Comparison of ENCODE assay signal across 13 cellular contexts in genomic region chr15:59222106-59222505, GRCh38. TPM values are rescaled to one million over a fixed set of nuclear protein-coding genes. Genes with fewer than 3 reads are reported as not detected.
DNase-seq lines count a peak whose midpoint lies in the region; FAIRE-seq and TF ChIP-seq lines count a peak whose summit lies in the region.
"Had no signal": no experiment of that assay in that cellular context is flagged by ENCODE, and none has a peak within 500 bp of the region (broad histone marks: within the 10 kb centered on the region; RNA-seq: fewer than 3 reads in every experiment).

No MANE protein-coding gene starts in this region.

- no peaks in the 10 kb centered on the region for H3K27me3 ChIP-seq in neural progenitor cell
- H3K27me3 ChIP-seq: right lobe of liver had no signal

- no peaks in the 10 kb centered on the region for H3K4me1 ChIP-seq in neural progenitor cell
- H3K4me1 ChIP-seq: right lobe of liver had no signal

- H3K4me3 ChIP-seq in neural progenitor cell: no peak overlapping the region
- H3K4me3 ChIP-seq: right lobe of liver had no signal

- H3K79me2 ChIP-seq in neural progenitor cell (ENCODE audit: low read depth): no peaks in the 10 kb centered on the region

- H2AFZ ChIP-seq in neural progenitor cell (replicated peaks): no peak overlapping the region

- H3K36me3 Mint-ChIP-seq in neural progenitor cell: peaks cover 16% of the 10 kb centered on the region

- H3K27me3 Mint-ChIP-seq in neural progenitor cell (ENCODE audit: insufficient read depth, low read depth): no peaks in the 10 kb centered on the region
- H3K27me3 Mint-ChIP-seq: memory B cell had no signal

- H3K4me1 Mint-ChIP-seq in neural progenitor cell: peaks cover 5% of the 10 kb centered on the region
- H3K4me1 Mint-ChIP-seq: memory B cell had no signal

- no peak overlapping the region for H3K27ac ChIP-seq in neural progenitor cell
- H3K27ac ChIP-seq: right lobe of liver had no signal

- H4K20me1 ChIP-seq in neural progenitor cell (ENCODE audit: low read depth): no peaks in the 10 kb centered on the region

- TF ChIP-seq CTCF in neural progenitor cell (IDR thresholded peaks at IDR 0.05): no peak

- H3K9ac ChIP-seq in neural progenitor cell: no peak overlapping the region

- DNase-seq in HCEC 1CT (peak; percentile 98), amniotic epithelial cell (ENCODE audit: low read depth) (peak; percentile 87), foreskin melanocyte (peak; percentile 71), urothelium cell line (ENCODE audit: low spot score) (peak; percentile 75), neural progenitor cell (ENCODE audit: low spot score) (no peak), SKM-1 (lab: John Stamatoyannopoulos, UW; ENCODE audit: unreplicated experiment) (no peak), inferior parietal cortex (ENCODE audit: extremely low spot score) (no peak)
- DNase-seq: head of caudate nucleus, KG1, NCI-H2171 treated with DMSO at 0.1 percent for 48 hours, right lobe of liver had no signal

- H3K9me3 Mint-ChIP-seq in neural progenitor cell: no peaks in the 10 kb centered on the region
- H3K9me3 Mint-ChIP-seq: memory B cell had no signal

- no peak overlapping the region for H3K4me2 ChIP-seq in neural progenitor cell

- H3F3A ChIP-seq in neural progenitor cell (ENCODE audit: low read depth): no peaks in the 10 kb centered on the region

- no peaks in the 10 kb centered on the region for H3K36me3 ChIP-seq in neural progenitor cell

- no peak overlapping the region for H3K27ac Mint-ChIP-seq in neural progenitor cell
- H3K27ac Mint-ChIP-seq: memory B cell had no signal

- FAIRE-seq in urothelium cell line (lab: Jason Lieb, UNC): peak; percentile 9

- H3K4me3 Mint-ChIP-seq in neural progenitor cell: no peak overlapping the region
- H3K4me3 Mint-ChIP-seq: memory B cell had no signal

- no peaks in the 10 kb centered on the region for H3K9me3 ChIP-seq in neural progenitor cell (ENCODE audit: low read depth)
- H3K9me3 ChIP-seq: right lobe of liver had no signal

RNA-seq across cellular contexts. Expression of gene LDHAL6B, which starts 15.5 kb away (rescaled TPM):
- total RNA-seq in neural progenitor cell (ENCODE audit: low replicate concordance): not detected in 2 replicates
- total RNA-seq: right lobe of liver, Right ventricle myocardium inferior had no signal

Comparison
In these comparisons a context has a peak if more than half of its experiments do, and no peak if none do; other contexts are left out.
1. DNase-seq: peak in HCEC 1CT (single experiment), amniotic epithelial cell (single experiment), foreskin melanocyte (single experiment) and urothelium cell line (single experiment); none in neural progenitor cell (single experiment), SKM-1 (single experiment) and inferior parietal cortex (single experiment).